ENCODE assay signal across 12 cellular contexts in genomic region chr1:110343249-110343648, GRCh38. TPM values are rescaled to one million over a fixed set of nuclear protein-coding genes. Genes with fewer than 3 reads are reported as not detected.
DNase-seq lines count a peak whose midpoint lies in the region; ATAC-seq and TF ChIP-seq lines count a peak whose summit lies in the region.
"Had no signal": no experiment of that assay in that cellular context is flagged by ENCODE, and none has a peak within 500 bp of the region (broad histone marks: within the 10 kb centered on the region; RNA-seq: fewer than 3 reads in every experiment).

No MANE protein-coding gene starts in this region.

- peaks cover 34 to 62% of the 10 kb centered on the region in 2 donors for H3K36me3 Mint-ChIP-seq in stimulated activated naive B cell treated with anti-CD40 and anti-IgM and Interleukin-4, amounts not matched to agents 10 μg/mL and 1 μg/mL and 100 μg/mL, for 72 hours

- no peaks in the 10 kb centered on the region for H3K9me3 Mint-ChIP-seq in stimulated activated naive B cell treated with anti-CD40 and anti-IgM and Interleukin-4, amounts not matched to agents 10 μg/mL and 1 μg/mL and 100 μg/mL, for 72 hours

- peak overlapping the region; percentile 98 for H3K9ac ChIP-seq in SK-N-MC (ENCODE audit: insufficient read length)

- peaks cover 37% of the 10 kb centered on the region for H3K4me1 ChIP-seq in cardiac muscle cell (ENCODE audit: low read depth)

- no peaks in the 10 kb centered on the region for H3K9me3 ChIP-seq in cardiac muscle cell (ENCODE audit: low read depth)
- no peaks in the 10 kb centered on the region for H3K9me3 ChIP-seq in SK-N-MC (ENCODE audit: low read depth, low read length)
- H3K9me3 ChIP-seq: stomach had no signal

- ATAC-seq in Right ventricle myocardium superior (ENCODE audit: poor library complexity): no peak
- ATAC-seq in stimulated activated naive B cell treated with anti-CD40 and anti-IgM and Interleukin-4, amounts not matched to agents 10 μg/mL and 1 μg/mL and 100 μg/mL, for 72 hours (replicated peaks): no peak
- no peak for ATAC-seq in HG02870 (IDR thresholded peaks at IDR 0.05; ENCODE audit: unreplicated experiment)
- no peak for ATAC-seq in GM18868 (IDR thresholded peaks at IDR 0.05; ENCODE audit: unreplicated experiment)

- DNase-seq in cardiac muscle cell (ENCODE audit: low read depth in 1 of 2, low spot score in 1 of 2): no peak
- no peak for DNase-seq in Right ventricle myocardium superior
- no peak for DNase-seq in SK-N-MC (ENCODE audit: low read depth, low spot score)
- no peak for DNase-seq in fibroblast of mammary gland (ENCODE audit: low read depth)
- no peak for DNase-seq in stimulated activated naive B cell treated with anti-CD40 and anti-IgM and Interleukin-4, amounts not matched to agents 10 μg/mL and 1 μg/mL and 100 μg/mL, for 72 hours
- no peak for DNase-seq in NCI-H748 treated with DMSO at 0.1 percent for 48 hours (lab: John Stamatoyannopoulos, UW)
- DNase-seq: AML-193, cerebellar nuclear complex, hypothalamus, stomach had no signal

- H3K27ac Mint-ChIP-seq in stimulated activated naive B cell treated with anti-CD40 and anti-IgM and Interleukin-4, amounts not matched to agents 10 μg/mL and 1 μg/mL and 100 μg/mL, for 72 hours: peak overlapping the region; percentile 42

- intact Hi-C loops in Right ventricle myocardium superior (cut with DNase I): loop anchor here (5.0 kb wide), 1 partner anchor 64 kb away; the partner anchor contains the start of gene LAMTOR5

- H3K36me3 ChIP-seq in cardiac muscle cell (peaks cover 21% of the 10 kb centered on the region), SK-N-MC (ENCODE audit: insufficient read depth, low read length) (peaks cover 74% of the 10 kb centered on the region)

- H3K27me3 Mint-ChIP-seq in stimulated activated naive B cell treated with anti-CD40 and anti-IgM and Interleukin-4, amounts not matched to agents 10 μg/mL and 1 μg/mL and 100 μg/mL, for 72 hours: no peaks in the 10 kb centered on the region

- H3K4me3 ChIP-seq in cardiac muscle cell (peak overlapping the region; percentile 12), SK-N-MC (peak overlapping the region; percentile 96), fibroblast of mammary gland (ENCODE audit: control insufficient read depth, low read depth, low read length) (peak overlapping the region; percentile 99)

- TF ChIP-seq CTCF in cardiac muscle cell (IDR thresholded peaks at IDR 0.05; ENCODE audit: low read depth, low read length) (no peak), fibroblast of mammary gland (conservative IDR thresholded peaks at IDR 0.05; ENCODE audit: control insufficient read depth, insufficient read depth, low read depth, low read length) (no peak)

- no peaks in the 10 kb centered on the region for H3K27me3 ChIP-seq in cardiac muscle cell
- H3K27me3 ChIP-seq: stomach had no signal

- H3K4me3 Mint-ChIP-seq in stimulated activated naive B cell treated with anti-CD40 and anti-IgM and Interleukin-4, amounts not matched to agents 10 μg/mL and 1 μg/mL and 100 μg/mL, for 72 hours: peak overlapping the region; percentile 62 to 66

- peaks cover 42 to 65% of the 10 kb centered on the region in 2 donors for H3K4me1 Mint-ChIP-seq in stimulated activated naive B cell treated with anti-CD40 and anti-IgM and Interleukin-4, amounts not matched to agents 10 μg/mL and 1 μg/mL and 100 μg/mL, for 72 hours

- H3K27ac ChIP-seq in cardiac muscle cell (no peak overlapping the region), SK-N-MC (no peak overlapping the region)
- H3K27ac ChIP-seq: stomach had no signal

RNA-seq across cellular contexts. Expression of gene RBM15, which starts 4.1 kb away (rescaled TPM):
- total RNA-seq in cardiac muscle cell: 38.2 and 73.4 TPM in 2 replicates
- polyA plus RNA-seq in cardiac muscle cell: 8.5 and 15.0 TPM in 2 replicates
- 13.9 TPM for total RNA-seq in Right ventricle myocardium superior

RNA-seq across cellular contexts. Expression of gene SLC16A4, which starts 47.6 kb away (rescaled TPM):
- total RNA-seq in cardiac muscle cell: 0.21 and 0.66 TPM in 2 replicates
- polyA plus RNA-seq in cardiac muscle cell: 0.87 and 0.91 TPM in 2 replicates
- 3.4 TPM for total RNA-seq in Right ventricle myocardium superior

Comparison
In these comparisons a context has a peak if more than half of its experiments do, and no peak if none do; other contexts are left out.
1. H3K4me3 ChIP-seq: peak in every context shown above with its lines; median percentile 99 in fibroblast of mammary gland; 96 in SK-N-MC; 12 in cardiac muscle cell.